Comparison of ENCODE assay signal across 25 cellular contexts in genomic region chr10:20274580-20274979, GRCh38.
DNase-seq lines count a peak whose midpoint lies in the region; ATAC-seq and TF ChIP-seq lines count a peak whose summit lies in the region.
"Had no signal": no experiment of that assay in that cellular context is flagged by ENCODE, and none has a peak within 500 bp of the region (broad histone marks: within the 10 kb centered on the region; RNA-seq: fewer than 3 reads in every experiment).

No MANE protein-coding gene starts in this region.

- BruUV-seq in MCF 10A (replicated peaks; lab: Mats Ljungman, UMichigan) (no TSS peak), mammary epithelial cell (replicated peaks; lab: Mats Ljungman, UMichigan) (no TSS peak)

- TF ChIP-seq POLR2A in breast epithelium (IDR thresholded peaks at IDR 0.05): no peak

- H3K4me3 Mint-ChIP-seq in MCF 10A (ENCODE audit: unreplicated experiment): no peak overlapping the region
- no peak overlapping the region for H3K4me3 Mint-ChIP-seq in activated T-helper 17 cell treated with anti-CD3 and anti-CD28 coated beads, Interleukin-2, amount 50 U/mL, for 72 hours
- H3K4me3 Mint-ChIP-seq: CD4-positive, alpha-beta memory T cell had no signal

- peaks cover 5% of the 10 kb centered on the region for H3K36me3 Mint-ChIP-seq in MCF 10A (ENCODE audit: insufficient read depth, unreplicated experiment)
- no peaks in the 10 kb centered on the region for H3K36me3 Mint-ChIP-seq in activated T-helper 17 cell treated with anti-CD3 and anti-CD28 coated beads, Interleukin-2, amount 50 U/mL, for 72 hours (ENCODE audit: low read depth)
- H3K36me3 Mint-ChIP-seq: CD4-positive, alpha-beta memory T cell had no signal

- DNase-seq in MCF 10A (ENCODE audit: unreplicated experiment) (peak; percentile 58), breast epithelium (ENCODE audit: low spot score in 2 of 2) (no peak), mammary epithelial cell (peak; percentile 62), foreskin melanocyte (peak; percentile 57), RPMI8226 (no peak), KBM-7 (no peak)
- DNase-seq: 8988T; CD4-positive, alpha-beta memory T cell; DND-41; GOT3; HCEC 1CT; KG1; NCI-H1105 treated with DMSO at 0.1 percent for 48 hours; NCI-H1694 treated with DMSO at 0.1 percent for 48 hours; NCI-H2107; NCI-H446 treated with DMSO at 0.1 percent for 48 hours; NCI-H526 treated with DMSO at 0.1 percent for 48 hours; OCI-M1; Right ventricle myocardium superior had no signal

- 5% methylated on average over 2 of the region's 2 CpGs for WGBS in mammary epithelial cell (ENCODE audit: low coverage, missing lambda C conversion rate)

- no peaks in the 10 kb centered on the region for H4K20me1 ChIP-seq in mammary epithelial cell (ENCODE audit: insufficient read depth, low read length)
- H4K20me1 ChIP-seq: BLaER1 treated with 17β-estradiol and CSF1 and Interleukin-3, amounts not matched to agents 10 nM and 100 nM had no signal

- H2AFZ ChIP-seq in mammary epithelial cell (ENCODE audit: low read depth, low read length): no peak overlapping the region

- no peak for TF ChIP-seq CTCF in MCF 10A (IDR thresholded peaks at IDR 0.05; ENCODE audit: unreplicated experiment)
- no peak for TF ChIP-seq CTCF in breast epithelium (IDR thresholded peaks at IDR 0.05)
- TF ChIP-seq CTCF in mammary epithelial cell (conservative IDR thresholded peaks at IDR 0.05 in 1 of 2, IDR thresholded peaks at IDR 0.05 in 1 of 2; ENCODE audit: extremely low read depth in 1 of 2, insufficient read depth in 1 of 2, low read depth in 1 of 2, low read length in 2 of 2): no peak

- H3K4me3 ChIP-seq in breast epithelium (no peak overlapping the region), mammary epithelial cell (replicated peaks in 1 of 3; ENCODE audit: insufficient read depth in 1 of 3, low read depth in 2 of 3, low read length in 3 of 3) (no peak overlapping the region)
- H3K4me3 ChIP-seq: BLaER1 treated with 17β-estradiol and CSF1 and Interleukin-3, amounts not matched to agents 10 nM and 100 nM; GM12878 had no signal

- no peaks in the 10 kb centered on the region for H3K27me3 ChIP-seq in breast epithelium
- H3K27me3 ChIP-seq in mammary epithelial cell (ENCODE audit: insufficient read depth, low read length): no peaks in the 10 kb centered on the region
- H3K27me3 ChIP-seq: BLaER1 treated with 17β-estradiol and CSF1 and Interleukin-3, amounts not matched to agents 10 nM and 100 nM had no signal

- no peak overlapping the region for H3K4me2 ChIP-seq in mammary epithelial cell (ENCODE audit: insufficient read depth, low read depth, low read length)
- H3K4me2 ChIP-seq: BLaER1 treated with 17β-estradiol and CSF1 and Interleukin-3, amounts not matched to agents 10 nM and 100 nM had no signal

- H3K36me3 ChIP-seq in breast epithelium (no peaks in the 10 kb centered on the region), mammary epithelial cell (ENCODE audit: insufficient read depth, low read length) (no peaks in the 10 kb centered on the region)

- H3K4me1 ChIP-seq in breast epithelium: no peaks in the 10 kb centered on the region
- peaks cover 23% of the 10 kb centered on the region for H3K4me1 ChIP-seq in mammary epithelial cell (ENCODE audit: insufficient read depth, low read length)
- H3K4me1 ChIP-seq: BLaER1 treated with 17β-estradiol and CSF1 and Interleukin-3, amounts not matched to agents 10 nM and 100 nM had no signal

- no peak overlapping the region for H3K27ac Mint-ChIP-seq in MCF 10A (ENCODE audit: low read depth, unreplicated experiment)
- H3K27ac Mint-ChIP-seq in activated T-helper 17 cell treated with anti-CD3 and anti-CD28 coated beads, Interleukin-2, amount 50 U/mL, for 72 hours: no peak overlapping the region
- H3K27ac Mint-ChIP-seq: CD4-positive, alpha-beta memory T cell had no signal

- intact Hi-C loops in MCF 10A (cut with micrococcal nuclease): loop anchor here (10.0 kb wide), 1 partner anchor 460 kb away; the partner anchor contains the start of gene PLXDC2
- intact Hi-C loops in breast epithelium (cut with DNase I; ENCODE audit: low total_unique reads): no loop called here
- intact Hi-C loops in mammary epithelial cell (cut with micrococcal nuclease): no loop called here

- H3K9ac ChIP-seq in mammary epithelial cell (ENCODE audit: insufficient read depth, low read length): no peak overlapping the region
- H3K9ac ChIP-seq: BLaER1 treated with 17β-estradiol and CSF1 and Interleukin-3, amounts not matched to agents 10 nM and 100 nM had no signal

- no peaks in the 10 kb centered on the region for H3K79me2 ChIP-seq in mammary epithelial cell (ENCODE audit: insufficient read depth, low read length)

- dilution Hi-C loops in mammary epithelial cell (cut with HindIII; ENCODE audit: low sequenced_read_pairs): no loop called here

- no peaks in the 10 kb centered on the region for H3K9me3 Mint-ChIP-seq in MCF 10A (ENCODE audit: unreplicated experiment)
- peaks cover 19% of the 10 kb centered on the region for H3K9me3 Mint-ChIP-seq in activated T-helper 17 cell treated with anti-CD3 and anti-CD28 coated beads, Interleukin-2, amount 50 U/mL, for 72 hours

- no peaks in the 10 kb centered on the region for H3K27me3 Mint-ChIP-seq in MCF 10A (ENCODE audit: insufficient read depth, unreplicated experiment)
- H3K27me3 Mint-ChIP-seq in activated T-helper 17 cell treated with anti-CD3 and anti-CD28 coated beads, Interleukin-2, amount 50 U/mL, for 72 hours: no peaks in the 10 kb centered on the region
- H3K27me3 Mint-ChIP-seq: CD4-positive, alpha-beta memory T cell had no signal

- H3K27ac ChIP-seq in breast epithelium: no peak overlapping the region
- no peak overlapping the region for H3K27ac ChIP-seq in mammary epithelial cell (ENCODE audit: insufficient read depth, low read depth, low read length)
- H3K27ac ChIP-seq: BLaER1 treated with 17β-estradiol and CSF1 and Interleukin-3, amounts not matched to agents 10 nM and 100 nM; HL-60 had no signal

- POLR2A ChIA-PET in MCF 10A (lab: Yijun Ruan, JAX): interaction anchor here (0.6 kb wide), 2 partner anchors 10 to 122 kb away, joined by 3 read pairs; no protein-coding TSS in a partner anchor

- no peak for ATAC-seq in HG03139 (IDR thresholded peaks at IDR 0.05; ENCODE audit: unreplicated experiment)
- no peak for ATAC-seq in activated T-helper 17 cell treated with anti-CD3 and anti-CD28 coated beads, Interleukin-2, amount 50 U/mL, for 72 hours (replicated peaks)
- ATAC-seq: GM12878, HepG2 had no signal

- H3K4me1 Mint-ChIP-seq in MCF 10A (ENCODE audit: insufficient read depth, unreplicated experiment): peaks cover 22% of the 10 kb centered on the region
- H3K4me1 Mint-ChIP-seq in activated T-helper 17 cell treated with anti-CD3 and anti-CD28 coated beads, Interleukin-2, amount 50 U/mL, for 72 hours: no peaks in the 10 kb centered on the region
- H3K4me1 Mint-ChIP-seq: CD4-positive, alpha-beta memory T cell had no signal

- in situ Hi-C loops in mammary epithelial cell (cut with MboI; ENCODE audit: low sequenced_read_pairs in 2 of 2): no loop called here
- in situ Hi-C loops in KBM-7 (cut with MboI; ENCODE audit: low pct_unique_long_range_greater_than_20kb, low sequenced_read_pairs): no loop called here

- CTCF ChIA-PET in MCF 10A (lab: Yijun Ruan, JAX) (no interaction called here), mammary epithelial cell (lab: Charles Lee; ENCODE audit: low non-redundant PET) (no interaction called here)

- H3K9me3 ChIP-seq in breast epithelium: no peaks in the 10 kb centered on the region
- no peaks in the 10 kb centered on the region for H3K9me3 ChIP-seq in mammary epithelial cell (replicated peaks; ENCODE audit: insufficient read depth, low read length)
- H3K9me3 ChIP-seq: BLaER1 treated with 17β-estradiol and CSF1 and Interleukin-3, amounts not matched to agents 10 nM and 100 nM had no signal

Comparison
In these comparisons a context has a peak if more than half of its experiments do, and no peak if none do; other contexts are left out.
1. DNase-seq: peak in MCF 10A (single experiment), mammary epithelial cell (single experiment) and foreskin melanocyte (single experiment); none in breast epithelium (0 of 2), RPMI8226 (single experiment) and KBM-7 (single experiment).